ENCODE assay signal across 10 cellular contexts in genomic region chr15:70493787-70494514, GRCh38.
DNase-seq lines count a peak whose midpoint lies in the region; ATAC-seq, FAIRE-seq and TF ChIP-seq lines count a peak whose summit lies in the region.
"Had no signal": no experiment of that assay in that cellular context is flagged by ENCODE, and none has a peak within 500 bp of the region (broad histone marks: within the 10 kb centered on the region; RNA-seq: fewer than 3 reads in every experiment).

No MANE protein-coding gene starts in this region.

- TF ChIP-seq RAD21 in HepG2 (CRISPR knock-in tag; IDR thresholded peaks at IDR 0.05), result no peak

- no peaks in the 10 kb centered on the region for H4K20me1 ChIP-seq in HepG2 (ENCODE audit: insufficient read depth, low read length)

- in situ Hi-C loops in HepG2 (cut with HindIII; ENCODE audit: extremely low pct_ligation_motif_present, low pct_unique_long_range_greater_than_20kb), result no loop called here

- FAIRE-seq in HepG2 (lab: Jason Lieb, UNC), result no peak
- FAIRE-seq: G401.6 had no signal

- TF ChIP-seq EP300 in HepG2 (IDR thresholded peaks at IDR 0.05; ENCODE audit: low read depth in 2 of 2, low read length in 2 of 2) (no peak), HepG2 (CRISPR knock-in tag; IDR thresholded peaks at IDR 0.05; ENCODE audit: borderline replicate concordance) (no peak), upper lobe of left lung (IDR thresholded peaks at IDR 0.05) (no peak)

- H3K27me3 ChIP-seq in Caco-2 (replicated peaks; ENCODE audit: control insufficient read depth, insufficient read depth, low read length) (no peaks in the 10 kb centered on the region), HepG2 (ENCODE audit: control insufficient read depth in 1 of 2, insufficient read depth in 2 of 2, low read length in 2 of 2) (peaks cover 0 to 23% of the 10 kb centered on the region in 2 experiments; a peak in 3 of 5 replicates), upper lobe of left lung (no peaks in the 10 kb centered on the region), vagina (no peaks in the 10 kb centered on the region), ascending aorta (no peaks in the 10 kb centered on the region)

- no peak overlapping the region for H2AFZ ChIP-seq in HepG2 (ENCODE audit: low read length)

- CTCF ChIA-PET in Caco-2 (lab: Charles Lee) (no interaction called here), HepG2 (lab: Yijun Ruan, JAX; ENCODE audit: low intra/inter-chr PET ratio, low total read pairs) (no interaction called here)

- H3K9me3 Mint-ChIP-seq in Caco-2 (ENCODE audit: unreplicated experiment), result no peaks in the 10 kb centered on the region
- no peaks in the 10 kb centered on the region for H3K9me3 Mint-ChIP-seq in activated T-helper 1 cell treated with anti-CD3 and anti-CD28 coated beads, Interleukin-12 subunit alpha, Interleukin-12 subunit beta, Interleukin-2, Interleukin-4 antibody, amounts not matched to agents 30 ng/mL and 10 ng/mL and 1 ng/mL, durations not matched to agents 14 hours and 24 hours and 36 hours

- H3K36me3 Mint-ChIP-seq in Caco-2 (ENCODE audit: insufficient read depth, unreplicated experiment), result peaks cover 22% of the 10 kb centered on the region
- peaks cover 2% of the 10 kb centered on the region for H3K36me3 Mint-ChIP-seq in activated T-helper 1 cell treated with anti-CD3 and anti-CD28 coated beads, Interleukin-12 subunit alpha, Interleukin-12 subunit beta, Interleukin-2, Interleukin-4 antibody, amounts not matched to agents 30 ng/mL and 10 ng/mL and 1 ng/mL, durations not matched to agents 14 hours and 24 hours and 36 hours (ENCODE audit: low read depth)

- H3K4me1 ChIP-seq in Caco-2 (peaks cover 41% of the 10 kb centered on the region), HepG2 (ENCODE audit: insufficient read depth, low read length) (peaks cover 15% of the 10 kb centered on the region), upper lobe of left lung (peaks cover 15 to 35% (median 29%) of the 10 kb centered on the region in 4 donors), vagina (peaks cover 31% of the 10 kb centered on the region), ascending aorta (no peaks in the 10 kb centered on the region)

- BruUV-seq in Caco-2 (replicated peaks; lab: Mats Ljungman, UMichigan) (no TSS peak), HepG2 (replicated peaks; lab: Mats Ljungman, UMichigan) (no TSS peak)

- intact Hi-C loops in Caco-2 (cut with micrococcal nuclease; ENCODE audit: unreplicated experiment), result loop anchor here (1.0 to 5.0 kb wide), 6 partner anchors 14 to 902 kb away; no protein-coding TSS in a partner anchor
- intact Hi-C loops in activated T-helper 1 cell treated with anti-CD3 and anti-CD28 coated beads, Interleukin-12 subunit alpha, Interleukin-12 subunit beta, Interleukin-2, Interleukin-4 antibody, amounts not matched to agents 30 ng/mL and 10 ng/mL and 1 ng/mL, durations not matched to agents 14 hours and 24 hours and 36 hours (cut with micrococcal nuclease), result loop anchor here (1.0 to 5.0 kb wide), 3 partner anchors 8 to 178 kb away; no protein-coding TSS in a partner anchor
- intact Hi-C loops in HepG2 (cut with micrococcal nuclease; ENCODE audit: unreplicated experiment), result no loop called here
- intact Hi-C loops in vagina (cut with DNase I), result no loop called here
- intact Hi-C loops in ascending aorta (cut with DNase I), result no loop called here

- ATAC-seq in HepG2 (no peak), upper lobe of left lung (ENCODE audit: low FRiP score in 2 of 2) (no peak)

- TF ChIP-seq CTCF in Caco-2 (IDR thresholded peaks at IDR 0.05; ENCODE audit: insufficient read depth in 1 of 2, low read depth in 1 of 2, low read length in 1 of 2, severe bottlenecking in 1 of 2, unreplicated experiment in 1 of 2) (no peak), HepG2 (CRISPR knock-in tag; IDR thresholded peaks at IDR 0.05) (no peak), upper lobe of left lung (IDR thresholded peaks at IDR 0.05) (no peak), vagina (IDR thresholded peaks at IDR 0.05) (no peak), ascending aorta (IDR thresholded peaks at IDR 0.05) (no peak)

- POLR2A ChIA-PET in Caco-2 (lab: Charles Lee) (no interaction called here), HepG2 (lab: Yijun Ruan, JAX) (no interaction called here)

- H3K9me3 ChIP-seq in Caco-2, result no peaks in the 10 kb centered on the region
- no peaks in the 10 kb centered on the region for H3K9me3 ChIP-seq in HepG2 (ENCODE audit: low read length)
- H3K9me3 ChIP-seq in upper lobe of left lung, result no peaks in the 10 kb centered on the region
- no peaks in the 10 kb centered on the region for H3K9me3 ChIP-seq in vagina
- H3K9me3 ChIP-seq in ascending aorta, result no peaks in the 10 kb centered on the region

- peak overlapping the region; percentile 68 for H3K4me3 Mint-ChIP-seq in Caco-2 (ENCODE audit: unreplicated experiment)
- H3K4me3 Mint-ChIP-seq in activated T-helper 1 cell treated with anti-CD3 and anti-CD28 coated beads, Interleukin-12 subunit alpha, Interleukin-12 subunit beta, Interleukin-2, Interleukin-4 antibody, amounts not matched to agents 30 ng/mL and 10 ng/mL and 1 ng/mL, durations not matched to agents 14 hours and 24 hours and 36 hours, result peak overlapping the region; percentile 25

- no peaks in the 10 kb centered on the region for H3K27me3 Mint-ChIP-seq in Caco-2 (ENCODE audit: insufficient read depth, unreplicated experiment)
- peaks cover 22% of the 10 kb centered on the region for H3K27me3 Mint-ChIP-seq in activated T-helper 1 cell treated with anti-CD3 and anti-CD28 coated beads, Interleukin-12 subunit alpha, Interleukin-12 subunit beta, Interleukin-2, Interleukin-4 antibody, amounts not matched to agents 30 ng/mL and 10 ng/mL and 1 ng/mL, durations not matched to agents 14 hours and 24 hours and 36 hours (ENCODE audit: insufficient read depth)

- no peak overlapping the region for H3K9ac ChIP-seq in HepG2 (ENCODE audit: insufficient read depth, low read depth, low read length)

- peak overlapping the region; percentile 98 for H3K27ac Mint-ChIP-seq in Caco-2 (ENCODE audit: unreplicated experiment)
- peak overlapping the region; percentile 92 for H3K27ac Mint-ChIP-seq in activated T-helper 1 cell treated with anti-CD3 and anti-CD28 coated beads, Interleukin-12 subunit alpha, Interleukin-12 subunit beta, Interleukin-2, Interleukin-4 antibody, amounts not matched to agents 30 ng/mL and 10 ng/mL and 1 ng/mL, durations not matched to agents 14 hours and 24 hours and 36 hours

- no peaks in the 10 kb centered on the region for H3K79me2 ChIP-seq in HepG2 (ENCODE audit: insufficient read depth, low read length)

- H3K4me3 ChIP-seq in Caco-2 (ENCODE audit: low read depth, low read length) (no peak overlapping the region), HepG2 (replicated peaks in 1 of 3; ENCODE audit: insufficient read depth in 1 of 3, low read depth in 2 of 3, low read length in 3 of 3) (no peak overlapping the region), upper lobe of left lung (no peak overlapping the region), vagina (no peak overlapping the region), ascending aorta (no peak overlapping the region)

- H3K27ac ChIP-seq in HepG2 (ENCODE audit: extremely low read length, insufficient read depth, low read length) (no peak overlapping the region), upper lobe of left lung (no peak overlapping the region), vagina (no peak overlapping the region), ascending aorta (no peak overlapping the region)

- H3K36me3 ChIP-seq in Caco-2 (ENCODE audit: control insufficient read depth, insufficient read depth, low read length) (no peaks in the 10 kb centered on the region), HepG2 (replicated peaks in 1 of 2; ENCODE audit: control insufficient read depth in 1 of 2, insufficient read depth in 2 of 2, low read length in 2 of 2) (no peaks in the 10 kb centered on the region), upper lobe of left lung (no peaks in the 10 kb centered on the region), vagina (no peaks in the 10 kb centered on the region), ascending aorta (no peaks in the 10 kb centered on the region)

- no peak for TF ChIP-seq POLR2A in HepG2 (IDR thresholded peaks at IDR 0.05; ENCODE audit: insufficient read depth in 1 of 2, low read depth in 2 of 2, low read length in 2 of 2)
- TF ChIP-seq POLR2A in upper lobe of left lung (IDR thresholded peaks at IDR 0.05), result no peak
- no peak for TF ChIP-seq POLR2A in vagina (IDR thresholded peaks at IDR 0.05)

- DNase-seq in Caco-2 (peak; percentile 77 to 78), HK-2 (ENCODE audit: unreplicated experiment) (peak; percentile 34), HepG2 (ENCODE audit: low spot score) (peak; percentile 8), upper lobe of left lung (no peak), vagina (ENCODE audit: extremely low spot score in 2 of 2) (no peak), inferior parietal cortex (ENCODE audit: extremely low spot score) (no peak), ascending aorta (ENCODE audit: low spot score in 2 of 2) (no peak)
- DNase-seq in activated T-helper 1 cell treated with anti-CD3 and anti-CD28 coated beads, Interleukin-12 subunit alpha, Interleukin-12 subunit beta, Interleukin-2, Interleukin-4 antibody, amounts not matched to agents 30 ng/mL and 10 ng/mL and 1 ng/mL, durations not matched to agents 14 hours and 24 hours and 36 hours (ENCODE audit: low spot score), result no peak
- DNase-seq: NK-92 treated with Interleukin-12 subunit alpha and Interleukin-12 subunit beta, amount 100 ng/mL, for 24 hours had no signal

- H3K4me1 Mint-ChIP-seq in Caco-2 (ENCODE audit: low read depth, unreplicated experiment), result peaks cover 56% of the 10 kb centered on the region
- H3K4me1 Mint-ChIP-seq in activated T-helper 1 cell treated with anti-CD3 and anti-CD28 coated beads, Interleukin-12 subunit alpha, Interleukin-12 subunit beta, Interleukin-2, Interleukin-4 antibody, amounts not matched to agents 30 ng/mL and 10 ng/mL and 1 ng/mL, durations not matched to agents 14 hours and 24 hours and 36 hours (ENCODE audit: low read depth), result peaks cover 90% of the 10 kb centered on the region

- no peak overlapping the region for H3K4me2 ChIP-seq in HepG2 (ENCODE audit: low read depth, low read length)

- WGBS in HepG2 (ENCODE audit: low lambda C conversion rate), result 28% methylated on average over 9 of the region's 13 CpGs
- WGBS in upper lobe of left lung, 2 donors, result 91 to 95% methylated on average over 6 to 13 of the region's 13 CpGs

TF ChIP-seq in HepG2, 621 proteins besides CTCF, POLR2A, EP300 and RAD21:
- peak; percentile 77 for TF ChIP-seq ATF7 (IDR thresholded peaks at IDR 0.05)
- TF ChIP-seq ATF7 (CRISPR knock-in tag; IDR thresholded peaks at IDR 0.05), result no peak
- 0 out of 2 replicates have a peak, but pooled peaks have one; percentile 12 for TF ChIP-seq ZNF768 (CRISPR knock-in tag; IDR thresholded peaks at IDR 0.05)
- TF ChIP-seq ZNF558 (CRISPR knock-in tag; IDR thresholded peaks at IDR 0.05; ENCODE audit: borderline replicate concordance), result no peak

Comparison
In these comparisons a context has a peak if more than half of its experiments do, and no peak if none do; other contexts are left out.
1. DNase-seq: peak in Caco-2 (2 of 2), HK-2 (single experiment) and HepG2 (single experiment); none in activated T-helper 1 cell treated with anti-CD3 and anti-CD28 coated beads, Interleukin-12 subunit alpha, Interleukin-12 subunit beta, Interleukin-2, Interleukin-4 antibody, amounts not matched to agents 30 ng/mL and 10 ng/mL and 1 ng/mL, durations not matched to agents 14 hours and 24 hours and 36 hours (single experiment), upper lobe of left lung (0 of 2), vagina (0 of 2), inferior parietal cortex (single experiment) and ascending aorta (0 of 2).
2. intact Hi-C loops: an anchor here in Caco-2 (1.0 to 5.0 kb wide) and activated T-helper 1 cell treated with anti-CD3 and anti-CD28 coated beads, Interleukin-12 subunit alpha, Interleukin-12 subunit beta, Interleukin-2, Interleukin-4 antibody, amounts not matched to agents 30 ng/mL and 10 ng/mL and 1 ng/mL, durations not matched to agents 14 hours and 24 hours and 36 hours (1.0 to 5.0 kb wide); none called in HepG2, vagina and ascending aorta.